In genomic region chr15:75641176-75641498, GRCh38 we compare ENCODE assay signal across 10 cellular contexts. TPM values are rescaled to one million over a fixed set of nuclear protein-coding genes. Genes with fewer than 3 reads are reported as not detected.
DNase-seq lines count a peak whose midpoint lies in the region; ATAC-seq, FAIRE-seq and TF ChIP-seq lines count a peak whose summit lies in the region.
"Had no signal": no experiment of that assay in that cellular context is flagged by ENCODE, and none has a peak within 500 bp of the region (broad histone marks: within the 10 kb centered on the region; RNA-seq: fewer than 3 reads in every experiment).

No MANE protein-coding gene starts in this region.

- TF ChIP-seq POLR2A in upper lobe of left lung (IDR thresholded peaks at IDR 0.05) = no peak

- intact Hi-C loops in left ventricle myocardium inferior (cut with micrococcal nuclease) = no loop called here
- intact Hi-C loops in left cardiac atrium (cut with DNase I) = no loop called here
- intact Hi-C loops in activated CD4-positive, alpha-beta memory T cell treated with anti-CD3 and anti-CD28 coated beads for 36 hours (cut with micrococcal nuclease) = loop anchor here (1.0 to 5.0 kb wide), 3 partner anchors 44 to 132 kb away; partner anchors contain the start of gene PTPN9

- H3K9me3 Mint-ChIP-seq in activated CD4-positive, alpha-beta memory T cell treated with anti-CD3 and anti-CD28 coated beads for 36 hours = no peaks in the 10 kb centered on the region

- H3K27ac Mint-ChIP-seq in activated CD4-positive, alpha-beta memory T cell treated with anti-CD3 and anti-CD28 coated beads for 36 hours = peak overlapping the region; percentile 86

- WGBS in liver = 82% methylated on average over 4 of the region's 4 CpGs
- WGBS in upper lobe of left lung, 2 donors = 70 to 78% methylated on average over 4 of the region's 4 CpGs

- DNase-seq in left ventricle myocardium inferior (no peak), left cardiac atrium (no peak), upper lobe of left lung (no peak), HTR-8/SVneo (ENCODE audit: insufficient read length, low spot score) (no peak), RCC 7860 (ENCODE audit: low spot score) (no peak)
- DNase-seq in activated CD4-positive, alpha-beta memory T cell treated with anti-CD3 and anti-CD28 coated beads for 36 hours = no peak
- DNase-seq: NCI-H2107 had no signal

- H3K4me3 ChIP-seq in left ventricle myocardium inferior = no peak overlapping the region
- H3K4me3 ChIP-seq in liver (ENCODE audit: low read depth in 1 of 3, low read length in 3 of 3) = peak overlapping the region in 1 of 3 donors; percentile 78
- no peak overlapping the region for H3K4me3 ChIP-seq in upper lobe of left lung

- H3K4me1 Mint-ChIP-seq in activated CD4-positive, alpha-beta memory T cell treated with anti-CD3 and anti-CD28 coated beads for 36 hours (ENCODE audit: low read depth) = peaks cover 23% of the 10 kb centered on the region

- peak overlapping the region; percentile 86 for H3K4me3 Mint-ChIP-seq in activated CD4-positive, alpha-beta memory T cell treated with anti-CD3 and anti-CD28 coated beads for 36 hours

- no peaks in the 10 kb centered on the region for H3K27me3 ChIP-seq in left ventricle myocardium inferior (ENCODE audit: low read depth)
- H3K27me3 ChIP-seq in liver (ENCODE audit: control insufficient read depth in 4 of 4, insufficient read depth in 4 of 4, low read length in 3 of 4) = no peaks in the 10 kb centered on the region
- no peaks in the 10 kb centered on the region for H3K27me3 ChIP-seq in upper lobe of left lung

- TF ChIP-seq CTCF in left ventricle myocardium inferior (IDR thresholded peaks at IDR 0.05; ENCODE audit: borderline replicate concordance) = no peak
- TF ChIP-seq CTCF in liver (IDR thresholded peaks at IDR 0.05; ENCODE audit: low read depth, low read length, missing input control) = no peak
- no peak for TF ChIP-seq CTCF in upper lobe of left lung (IDR thresholded peaks at IDR 0.05)

- TF ChIP-seq RAD21 in liver (IDR thresholded peaks at IDR 0.05) = no peak

- H3K9ac ChIP-seq in liver (ENCODE audit: low read depth in 1 of 2, low read length in 2 of 2) = no peak overlapping the region

- POLR2A ChIA-PET in activated CD4-positive, alpha-beta memory T cell treated with anti-CD3 and anti-CD28 coated beads for 36 hours (lab: Charles Lee) = interaction anchor here (0.6 to 3.2 kb wide), 6 partner anchors 43 to 320 kb away, joined by 3 to 42 read pairs (median 10); partner anchors contain the start of genes PTPN9 and SIN3A

- FAIRE-seq in HTR-8/SVneo (lab: Jason Lieb, UNC) (no peak), RCC 7860 (lab: Jason Lieb, UNC) (no peak)
- FAIRE-seq: islet of Langerhans had no signal

- peaks cover 23% of the 10 kb centered on the region for H3K36me3 Mint-ChIP-seq in activated CD4-positive, alpha-beta memory T cell treated with anti-CD3 and anti-CD28 coated beads for 36 hours

- no peaks in the 10 kb centered on the region for H3K27me3 Mint-ChIP-seq in activated CD4-positive, alpha-beta memory T cell treated with anti-CD3 and anti-CD28 coated beads for 36 hours

- no peaks in the 10 kb centered on the region for H3K36me3 ChIP-seq in left ventricle myocardium inferior
- H3K36me3 ChIP-seq in liver (ENCODE audit: control insufficient read depth in 4 of 4, insufficient read depth in 3 of 4, low read depth in 1 of 4, low read length in 3 of 4) = no peaks in the 10 kb centered on the region
- H3K36me3 ChIP-seq in upper lobe of left lung = peaks cover 0 to 3% (median 0%) of the 10 kb centered on the region in 4 donors

- ATAC-seq in left cardiac atrium (no peak), upper lobe of left lung (ENCODE audit: low FRiP score in 2 of 2) (no peak), GM18867 (IDR thresholded peaks at IDR 0.05; ENCODE audit: unreplicated experiment) (no peak)

- H3K27ac ChIP-seq in left ventricle myocardium inferior (replicated peaks) = peak overlapping the region; percentile 98
- peak overlapping the region; percentile 95 to 98 for H3K27ac ChIP-seq in liver (ENCODE audit: low read depth in 1 of 2, low read length in 2 of 2)
- H3K27ac ChIP-seq in upper lobe of left lung = peak overlapping the region in 3 of 4 donors; percentile 92 to 96 (median 93)

- CTCF ChIA-PET in activated CD4-positive, alpha-beta memory T cell treated with anti-CD3 and anti-CD28 coated beads for 36 hours (lab: Charles Lee) = interaction anchor here (0.9 to 6.3 kb wide), 13 partner anchors 8 to 273 kb away, joined by 3 to 69 read pairs (median 5); partner anchors contain the start of genes MAN2C1, PTPN9, SIN3A and SNUPN

- TF ChIP-seq EP300 in upper lobe of left lung (IDR thresholded peaks at IDR 0.05) = no peak

- H3K4me1 ChIP-seq in left ventricle myocardium inferior (peaks cover 54% of the 10 kb centered on the region), liver (ENCODE audit: control insufficient read depth in 4 of 4, insufficient read depth in 4 of 4, low read length in 3 of 4) (peaks cover 0 to 34% (median 25%) of the 10 kb centered on the region in 4 donors), upper lobe of left lung (peaks cover 32 to 44% (median 38%) of the 10 kb centered on the region in 4 donors)

- H3K9me3 ChIP-seq in left ventricle myocardium inferior (replicated peaks) (no peaks in the 10 kb centered on the region), liver (ENCODE audit: control insufficient read depth in 4 of 4, low read length in 3 of 4) (no peaks in the 10 kb centered on the region), upper lobe of left lung (no peaks in the 10 kb centered on the region)

TF ChIP-seq in liver, 16 proteins besides CTCF, POLR2A, EP300 and RAD21:
- TF ChIP-seq ATF3 (IDR thresholded peaks at IDR 0.05) = no peak
- TF ChIP-seq FOXA2 (IDR thresholded peaks at IDR 0.05) = no peak
- no peak for TF ChIP-seq REST (IDR thresholded peaks at IDR 0.05)
- no peak for TF ChIP-seq RXRA (IDR thresholded peaks at IDR 0.05)
- TF ChIP-seq YY1 (IDR thresholded peaks at IDR 0.05) = no peak
- TF ChIP-seq SP1 (IDR thresholded peaks at IDR 0.05) = no peak

RNA-seq across cellular contexts. Expression of gene IMP3, which starts 1.1 kb away (rescaled TPM):
- 49.1 TPM for total RNA-seq in left ventricle myocardium inferior
- total RNA-seq in left cardiac atrium = 10 to 100 TPM; 44.1 to 49.9 TPM
- 10 to 100 TPM; 71.7 to 72.4 TPM for total RNA-seq in activated CD4-positive, alpha-beta memory T cell treated with anti-CD3 and anti-CD28 coated beads for 36 hours
- 10 to 100 TPM; 45.2 to 84.4 TPM for total RNA-seq in liver
- 10 to 100 TPM; 54.7 to 94.8 TPM for polyA plus RNA-seq in liver
- 100 to 1,000 TPM in 1 of 6 donors, 10 to 100 TPM in 5; 64.3 to 183 (median 70.2) TPM for total RNA-seq in upper lobe of left lung

RNA-seq across cellular contexts. Expression of gene SNX33, which starts 6.6 kb away (rescaled TPM):
- 11.4 TPM for total RNA-seq in left ventricle myocardium inferior
- total RNA-seq in left cardiac atrium = 10 to 100 TPM; 14.3 to 17.0 TPM
- 1 to 10 TPM; 3.0 to 3.2 TPM for total RNA-seq in activated CD4-positive, alpha-beta memory T cell treated with anti-CD3 and anti-CD28 coated beads for 36 hours
- total RNA-seq in liver = 10 to 100 TPM in 1 of 2 donors, 1 to 10 TPM in 1; 7.1 to 10.8 TPM
- 10 to 100 TPM in 1 of 2 donors, 1 to 10 TPM in 1; 8.0 to 10.3 TPM for polyA plus RNA-seq in liver
- total RNA-seq in upper lobe of left lung = 10 to 100 TPM; 26.7 to 46.1 (median 31.7) TPM

RNA-seq across cellular contexts. Expression of gene SNUPN, which starts 15.6 kb away (rescaled TPM):
- total RNA-seq in left ventricle myocardium inferior = 19.5 TPM
- total RNA-seq in left cardiac atrium = 10 to 100 TPM; 15.6 to 21.4 TPM
- 10 to 100 TPM; 33.4 to 34.2 TPM for total RNA-seq in activated CD4-positive, alpha-beta memory T cell treated with anti-CD3 and anti-CD28 coated beads for 36 hours
- 10 to 100 TPM in 1 of 2 donors, 1 to 10 TPM in 1; 7.8 to 11.4 TPM for total RNA-seq in liver
- 10 to 100 TPM; 12.8 to 13.2 TPM for polyA plus RNA-seq in liver
- 10 to 100 TPM; 14.1 to 30.4 (median 22.4) TPM for total RNA-seq in upper lobe of left lung
